ENCODE assay signal across 18 cellular contexts in the genomic region with DNA sequence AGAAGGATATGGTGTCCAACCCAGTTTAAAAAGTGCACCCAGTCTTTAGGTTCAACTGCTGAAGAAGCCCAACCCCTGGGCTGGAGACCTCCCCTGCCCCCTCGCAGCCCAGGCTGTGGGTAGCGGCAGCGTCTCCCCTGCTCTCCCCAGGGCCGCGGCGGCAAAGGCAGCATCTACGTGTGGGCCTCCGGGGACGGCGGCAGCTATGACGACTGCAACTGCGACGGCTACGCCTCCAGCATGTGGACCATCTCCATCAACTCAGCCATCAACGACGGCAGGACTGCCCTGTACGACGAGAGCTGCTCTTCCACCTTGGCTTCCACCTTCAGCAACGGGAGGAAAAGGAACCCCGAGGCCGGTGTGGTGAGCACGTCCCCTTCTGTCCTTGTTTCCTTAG.
A peak's percentile ranks its signal among the peaks of the same experiment; 100 is the strongest.
DNase-seq lines count a peak whose midpoint lies in the region; ATAC-seq, FAIRE-seq and TF ChIP-seq lines count a peak whose summit lies in the region.
"Had no signal": no experiment of that assay in that cellular context is flagged by ENCODE, and none has a peak within 500 bp of the region (broad histone marks: within the 10 kb centered on the region; RNA-seq: fewer than 3 reads in every experiment).

No MANE protein-coding gene starts in this region.

- in situ Hi-C loops in HepG2 (cut with HindIII; ENCODE audit: extremely low pct_ligation_motif_present, low pct_unique_long_range_greater_than_20kb) (no loop called here), K562 (cut with MboI) (no loop called here)

- peaks cover 27% of the 10 kb centered on the region for H3K27me3 Mint-ChIP-seq in activated CD8-positive, alpha-beta memory T cell treated with anti-CD3 and anti-CD28 coated beads, Interleukin-2, amount 10 ng/mL, durations not matched to agents 7 days and 5 days
- peaks cover 37 to 48% of the 10 kb centered on the region in 2 donors for H3K27me3 Mint-ChIP-seq in T-cell

- H3K4me1 ChIP-seq in HepG2 (ENCODE audit: insufficient read depth, low read length) (no peaks in the 10 kb centered on the region), right lobe of liver (no peaks in the 10 kb centered on the region), K562 (replicated peaks in 1 of 2; ENCODE audit: control insufficient read depth in 2 of 2, insufficient read depth in 2 of 2, low read length in 2 of 2) (peaks cover 0 to 4% of the 10 kb centered on the region in 2 experiments; a peak in 2 of 5 replicates), trophoblast cell (ENCODE audit: control insufficient read depth in 1 of 2, insufficient read depth in 2 of 2, low read length in 2 of 2) (no peaks in the 10 kb centered on the region), spleen (no peaks in the 10 kb centered on the region)
- H3K4me1 ChIP-seq: BLaER1 had no signal

- H3K9me1 ChIP-seq in K562 (ENCODE audit: control insufficient read depth, insufficient read depth, low read length), result no peaks in the 10 kb centered on the region

- H3K27me3 ChIP-seq in HepG2 (ENCODE audit: control insufficient read depth in 1 of 2, insufficient read depth in 2 of 2, low read length in 2 of 2) (peaks cover 2 to 47% of the 10 kb centered on the region in 2 experiments; a peak in 4 of 5 replicates), right lobe of liver (no peaks in the 10 kb centered on the region), K562 (ENCODE audit: control insufficient read depth in 2 of 2, insufficient read depth in 2 of 2, low read length in 2 of 2) (peaks cover 0 to 23% of the 10 kb centered on the region in 2 experiments; a peak in 3 of 5 replicates), trophoblast cell (ENCODE audit: insufficient read depth, low read length) (no peaks in the 10 kb centered on the region), spleen (replicated peaks in 1 of 7) (peaks cover 0 to 42% (median 5%) of the 10 kb centered on the region in 7 donors)
- H3K27me3 ChIP-seq: BLaER1 had no signal

- POLR2A ChIA-PET in HepG2 (lab: Yijun Ruan, JAX), result no interaction called here
- POLR2A ChIA-PET in K562 (lab: Yijun Ruan, JAX), result interaction anchor here (0.6 kb wide), 1 partner anchor 1277 kb away, joined by 3 read pairs; no protein-coding TSS in a partner anchor
- POLR2A ChIA-PET in T-cell (lab: Charles Lee), result no interaction called here

- H2BK120ac ChIP-seq in trophoblast cell (ENCODE audit: insufficient read depth, low read length, poor library complexity), result no peak overlapping the region

- WGBS in HepG2 (ENCODE audit: low lambda C conversion rate), result 44% methylated on average over 22 of the region's 22 CpGs
- 69% methylated on average over 17 of the region's 22 CpGs for WGBS in right lobe of liver (ENCODE audit: insufficient coverage, low coverage, low lambda C conversion rate, missing lambda C conversion rate)
- WGBS in K562 (ENCODE audit: insufficient coverage, low coverage, missing lambda C conversion rate), result 5% methylated on average over 16 of the region's 22 CpGs
- WGBS in trophoblast cell (ENCODE audit: extremely low coverage, insufficient coverage, insufficient read length), result no CpG with 5 or more reads among the region's 22 CpGs
- WGBS in spleen, 5 donors, result 82 to 93% (median 85%) methylated on average over 11 to 22 of the region's 22 CpGs

- no peak overlapping the region for H4K8ac ChIP-seq in trophoblast cell (ENCODE audit: low read depth, low read length)

- H2AFZ ChIP-seq in HepG2 (ENCODE audit: low read length) (no peak overlapping the region), K562 (ENCODE audit: low read depth, low read length) (peak overlapping the region; percentile 78), trophoblast cell (ENCODE audit: insufficient read depth, low read length, poor library complexity) (no peak overlapping the region)

- no peak for DNase-seq in HepG2 (ENCODE audit: low spot score)
- DNase-seq in right lobe of liver, result no peak
- DNase-seq in K562 (ENCODE audit: extremely low read depth in 1 of 4, low spot score in 3 of 4), result no peak
- no peak for DNase-seq in trophoblast cell
- no peak for DNase-seq in activated CD8-positive, alpha-beta memory T cell treated with anti-CD3 and anti-CD28 coated beads, Interleukin-2, amount 10 ng/mL, durations not matched to agents 7 days and 5 days
- DNase-seq in T-cell, result no peak
- DNase-seq in spleen, result no peak
- DNase-seq: 8988T; CD4-positive, alpha-beta memory T cell; DMS79 treated with DMSO at 0.1 percent for 48 hours; EL; HCEC 1CT had no signal

- H3K9ac ChIP-seq in HepG2 (ENCODE audit: insufficient read depth, low read depth, low read length), result no peak overlapping the region
- no peak overlapping the region for H3K9ac ChIP-seq in K562 (ENCODE audit: insufficient read depth in 1 of 2, low read depth in 2 of 2, low read length in 2 of 2)
- no peak overlapping the region for H3K9ac ChIP-seq in trophoblast cell (ENCODE audit: low read length)
- H3K9ac ChIP-seq: BLaER1 had no signal

- no peak overlapping the region for H3K14ac ChIP-seq in trophoblast cell (ENCODE audit: low read length)

- no peak overlapping the region for H3K4me3 Mint-ChIP-seq in activated CD8-positive, alpha-beta memory T cell treated with anti-CD3 and anti-CD28 coated beads, Interleukin-2, amount 10 ng/mL, durations not matched to agents 7 days and 5 days
- H3K4me3 Mint-ChIP-seq in T-cell, result no peak overlapping the region
- H3K4me3 Mint-ChIP-seq: CD4-positive, alpha-beta memory T cell; IgD-negative memory B cell had no signal

- TF ChIP-seq CTCF in HepG2 (CRISPR knock-in tag; IDR thresholded peaks at IDR 0.05) (no peak), right lobe of liver (IDR thresholded peaks at IDR 0.05) (no peak), K562 (IDR thresholded peaks at IDR 0.05 in 2 of 3, conservative IDR thresholded peaks at IDR 0.05 in 1 of 3; ENCODE audit: insufficient read depth in 2 of 3, low read depth in 1 of 3, low read length in 3 of 3) (no peak), spleen (IDR thresholded peaks at IDR 0.05 in 8 of 11, conservative IDR thresholded peaks at IDR 0.05 in 3 of 11) (no peak)

- H3K9me3 Mint-ChIP-seq in activated CD8-positive, alpha-beta memory T cell treated with anti-CD3 and anti-CD28 coated beads, Interleukin-2, amount 10 ng/mL, durations not matched to agents 7 days and 5 days (ENCODE audit: low read depth), result no peaks in the 10 kb centered on the region
- H3K9me3 Mint-ChIP-seq in T-cell, result no peaks in the 10 kb centered on the region
- H3K9me3 Mint-ChIP-seq: CD4-positive, alpha-beta memory T cell; IgD-negative memory B cell had no signal

- H4K20me1 ChIP-seq in HepG2 (ENCODE audit: insufficient read depth, low read length) (no peaks in the 10 kb centered on the region), K562 (replicated peaks; ENCODE audit: control insufficient read depth, insufficient read depth, low read length) (no peaks in the 10 kb centered on the region)
- H4K20me1 ChIP-seq: BLaER1 had no signal

- H3K9me3 ChIP-seq in HepG2 (ENCODE audit: low read length), result no peaks in the 10 kb centered on the region
- no peaks in the 10 kb centered on the region for H3K9me3 ChIP-seq in right lobe of liver
- no peaks in the 10 kb centered on the region for H3K9me3 ChIP-seq in K562 (replicated peaks; ENCODE audit: control insufficient read depth, insufficient read depth, low read depth, low read length)
- peaks cover 4% of the 10 kb centered on the region for H3K9me3 ChIP-seq in trophoblast cell (ENCODE audit: insufficient read depth, low read depth, low read length)
- no peaks in the 10 kb centered on the region for H3K9me3 ChIP-seq in spleen
- H3K9me3 ChIP-seq: BLaER1 had no signal

- TF ChIP-seq RAD21 in HepG2 (CRISPR knock-in tag; IDR thresholded peaks at IDR 0.05) (no peak), K562 (CRISPR knock-in tag; conservative IDR thresholded peaks at IDR 0.05 in 1 of 2, IDR thresholded peaks at IDR 0.05 in 1 of 2) (no peak)

- no peak overlapping the region for H2AK5ac ChIP-seq in trophoblast cell (ENCODE audit: low read length)

- H3K4me2 ChIP-seq in HepG2 (ENCODE audit: low read depth, low read length) (no peak overlapping the region), K562 (ENCODE audit: insufficient read depth, low read length) (peak overlapping the region; percentile 60), trophoblast cell (ENCODE audit: low read length) (no peak overlapping the region)
- H3K4me2 ChIP-seq: BLaER1 had no signal

- no peak overlapping the region for H3K4me3 ChIP-seq in HepG2 (replicated peaks in 1 of 3; ENCODE audit: insufficient read depth in 1 of 3, low read depth in 2 of 3, low read length in 3 of 3)
- H3K4me3 ChIP-seq in right lobe of liver, result no peak overlapping the region
- peak overlapping the region; percentile 34 for H3K4me3 ChIP-seq in K562
- H3K4me3 ChIP-seq in trophoblast cell (ENCODE audit: low read depth, low read length), result peak overlapping the region; percentile 12
- H3K4me3 ChIP-seq in spleen, result no peak overlapping the region
- H3K4me3 ChIP-seq: BLaER1, GM12878 had no signal

- no peak overlapping the region for H2BK12ac ChIP-seq in trophoblast cell (ENCODE audit: low read length)

- no peaks in the 10 kb centered on the region for H3K36me3 Mint-ChIP-seq in activated CD8-positive, alpha-beta memory T cell treated with anti-CD3 and anti-CD28 coated beads, Interleukin-2, amount 10 ng/mL, durations not matched to agents 7 days and 5 days
- no peaks in the 10 kb centered on the region for H3K36me3 Mint-ChIP-seq in T-cell
- H3K36me3 Mint-ChIP-seq: CD14-positive monocyte; CD4-positive, alpha-beta memory T cell; IgD-negative memory B cell had no signal

- intact Hi-C loops in HepG2 (cut with micrococcal nuclease; ENCODE audit: unreplicated experiment) (no loop called here), right lobe of liver (cut with DNase I) (no loop called here), K562 (cut with micrococcal nuclease) (no loop called here), spleen (cut with DNase I; ENCODE audit: low total_unique reads) (no loop called here)

- H3K4ac ChIP-seq in trophoblast cell (ENCODE audit: low read depth, low read length), result no peak overlapping the region

- no TSS peak for BruUV-seq in HepG2 (replicated peaks; lab: Mats Ljungman, UMichigan)
- no TSS peak for BruUV-seq in K562 (replicated peaks; lab: Mats Ljungman, UMichigan)

- H3K23ac ChIP-seq in trophoblast cell (ENCODE audit: low read length), result no peak overlapping the region

- no peak for FAIRE-seq in HepG2 (lab: Jason Lieb, UNC)
- FAIRE-seq in K562 (lab: Jason Lieb, UNC), result no peak
- FAIRE-seq: GM12878, H54, HTR-8/SVneo had no signal

- H3K27ac ChIP-seq in HepG2 (ENCODE audit: extremely low read length, insufficient read depth, low read length), result no peak overlapping the region
- H3K27ac ChIP-seq in right lobe of liver, result no peak overlapping the region
- H3K27ac ChIP-seq in K562 (ENCODE audit: extremely low read depth, low read depth, low read length), result no peak overlapping the region
- H3K27ac ChIP-seq in trophoblast cell (ENCODE audit: low read depth, low read length), result no peak overlapping the region
- H3K27ac ChIP-seq in spleen, result no peak overlapping the region
- H3K27ac ChIP-seq: BLaER1 had no signal

- TF ChIP-seq POLR2A in HepG2 (IDR thresholded peaks at IDR 0.05; ENCODE audit: insufficient read depth in 1 of 2, low read depth in 2 of 2, low read length in 2 of 2), result no peak
- TF ChIP-seq POLR2A in right lobe of liver (IDR thresholded peaks at IDR 0.05), result no peak
- TF ChIP-seq POLR2A in K562 (conservative IDR thresholded peaks at IDR 0.05), result no peak
- no peak for TF ChIP-seq POLR2A in spleen (IDR thresholded peaks at IDR 0.05)

- H3K36me3 ChIP-seq in HepG2 (replicated peaks in 1 of 2; ENCODE audit: control insufficient read depth in 1 of 2, insufficient read depth in 2 of 2, low read length in 2 of 2), result no peaks in the 10 kb centered on the region
- H3K36me3 ChIP-seq in right lobe of liver, result no peaks in the 10 kb centered on the region
- no peaks in the 10 kb centered on the region for H3K36me3 ChIP-seq in K562 (ENCODE audit: control insufficient read depth, insufficient read depth, low read length)
- H3K36me3 ChIP-seq in trophoblast cell (ENCODE audit: control insufficient read depth in 1 of 2, insufficient read depth in 2 of 2, low read length in 2 of 2), result no peaks in the 10 kb centered on the region
- no peaks in the 10 kb centered on the region for H3K36me3 ChIP-seq in spleen
- H3K36me3 ChIP-seq: BLaER1 had no signal

- H3K27ac Mint-ChIP-seq in activated CD8-positive, alpha-beta memory T cell treated with anti-CD3 and anti-CD28 coated beads, Interleukin-2, amount 10 ng/mL, durations not matched to agents 7 days and 5 days, result no peak overlapping the region
- no peak overlapping the region for H3K27ac Mint-ChIP-seq in T-cell
- H3K27ac Mint-ChIP-seq: CD14-positive monocyte; CD4-positive, alpha-beta memory T cell; IgD-negative memory B cell had no signal

- no peak for ATAC-seq in HepG2
- no peak for ATAC-seq in right lobe of liver
- ATAC-seq in K562, result peak; percentile 75
- no peak for ATAC-seq in activated CD8-positive, alpha-beta memory T cell treated with anti-CD3 and anti-CD28 coated beads, Interleukin-2, amount 10 ng/mL, durations not matched to agents 7 days and 5 days
- no peak for ATAC-seq in T-cell (replicated peaks in 1 of 4)
- ATAC-seq: GM12878 had no signal

- CTCF ChIA-PET in HepG2 (lab: Yijun Ruan, JAX; ENCODE audit: low intra/inter-chr PET ratio, low total read pairs) (no interaction called here), K562 (lab: Yijun Ruan, JAX; ENCODE audit: low intra/inter-chr PET ratio) (no interaction called here), T-cell (lab: Charles Lee) (no interaction called here)
- CTCF ChIA-PET in activated CD8-positive, alpha-beta memory T cell treated with anti-CD3 and anti-CD28 coated beads, Interleukin-2, amount 10 ng/mL, durations not matched to agents 7 days and 5 days (lab: Charles Lee), result no interaction called here

- no peak for TF ChIP-seq EP300 in HepG2 (IDR thresholded peaks at IDR 0.05; ENCODE audit: low read depth in 2 of 2, low read length in 2 of 2)
- no peak for TF ChIP-seq EP300 in HepG2 (CRISPR knock-in tag; IDR thresholded peaks at IDR 0.05; ENCODE audit: borderline replicate concordance)
- TF ChIP-seq EP300 in K562 (IDR thresholded peaks at IDR 0.05; ENCODE audit: low read length), result no peak

- H3K4me1 Mint-ChIP-seq in activated CD8-positive, alpha-beta memory T cell treated with anti-CD3 and anti-CD28 coated beads, Interleukin-2, amount 10 ng/mL, durations not matched to agents 7 days and 5 days, result no peaks in the 10 kb centered on the region
- no peaks in the 10 kb centered on the region for H3K4me1 Mint-ChIP-seq in T-cell
- H3K4me1 Mint-ChIP-seq: CD14-positive monocyte; CD4-positive, alpha-beta memory T cell; IgD-negative memory B cell had no signal

- H3K18ac ChIP-seq in trophoblast cell (ENCODE audit: low read length), result no peak overlapping the region

- H4K12ac ChIP-seq in trophoblast cell (ENCODE audit: low read depth, low read length), result no peak overlapping the region

- H3K79me1 ChIP-seq in trophoblast cell (ENCODE audit: low read length), result no peaks in the 10 kb centered on the region

- H3K79me2 ChIP-seq in HepG2 (ENCODE audit: insufficient read depth, low read length) (no peaks in the 10 kb centered on the region), K562 (ENCODE audit: control insufficient read depth, insufficient read depth, low read length) (no peaks in the 10 kb centered on the region), trophoblast cell (ENCODE audit: control insufficient read depth, insufficient read depth, low read length, poor library complexity) (no peaks in the 10 kb centered on the region)

- H4K91ac ChIP-seq in trophoblast cell (ENCODE audit: low read depth, low read length), result no peak overlapping the region

- no peak overlapping the region for H2BK5ac ChIP-seq in trophoblast cell (ENCODE audit: low read depth, low read length, poor library complexity)

Comparison
In these comparisons a context has a peak if more than half of its experiments do, and no peak if none do; other contexts are left out.
1. H3K4me3 ChIP-seq: peak in K562 (single experiment) and trophoblast cell (single experiment); none in HepG2 (0 of 3), right lobe of liver (0 of 3) and spleen (0 of 8).
2. Of the 241 proteins assayed by ChIP-seq in both HepG2 and K562: peak only in HepG2: none; only in K562: ATF1, CREB1, CREM, MTA1, PHF20 and POLR2G; in both: none; in neither: 235.